6 cellular contexts compared by ENCODE assay signal in the genomic region with DNA sequence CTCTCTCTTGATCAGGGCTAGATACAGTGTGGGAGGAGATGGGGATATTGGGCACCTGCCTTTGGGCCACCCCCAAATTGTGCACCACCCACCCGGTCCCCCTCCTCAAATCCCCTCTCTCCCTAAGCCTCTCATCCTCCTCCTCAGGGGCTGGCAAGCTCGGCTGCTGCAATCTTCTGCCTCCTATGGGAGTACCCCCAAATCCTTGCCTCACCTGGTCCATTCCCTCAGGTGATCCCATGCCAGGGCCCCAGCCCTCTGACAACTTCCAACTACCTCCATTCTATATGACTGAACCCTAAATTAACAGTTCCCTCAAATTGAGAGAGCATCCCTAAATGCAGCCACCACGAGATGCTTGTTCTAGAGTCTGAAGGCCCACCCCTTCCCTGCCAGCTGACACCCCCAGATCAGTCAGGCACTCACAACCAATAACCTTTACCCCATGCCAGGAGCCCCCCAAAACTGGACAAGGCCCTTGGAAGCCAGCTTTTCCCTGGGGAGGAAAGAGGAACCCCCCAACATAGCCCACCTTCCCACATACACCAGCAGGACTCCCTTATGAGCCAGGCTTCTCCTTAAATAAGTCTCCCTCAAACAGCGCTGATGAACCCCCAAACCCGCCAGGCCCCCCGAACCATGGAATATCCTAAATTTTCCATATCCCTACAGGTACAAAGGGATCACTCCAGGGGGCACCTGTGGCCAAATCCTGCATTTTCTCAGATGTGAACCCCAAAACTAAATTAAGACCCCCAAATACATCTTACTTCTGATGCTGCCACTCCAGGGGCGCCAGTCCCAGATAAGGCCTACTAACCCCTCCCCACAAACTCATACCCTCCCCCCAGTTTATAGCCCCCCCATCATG. TPM values are rescaled to one million over a fixed set of nuclear protein-coding genes. Genes with fewer than 3 reads are reported as not detected.
DNase-seq lines count a peak whose midpoint lies in the region; ATAC-seq and TF ChIP-seq lines count a peak whose summit lies in the region.

No MANE protein-coding gene starts in this region.

- no peaks in the 10 kb centered on the region for H3K9me3 Mint-ChIP-seq in activated T-cell treated with anti-CD3 and anti-CD28 coated beads, Interleukin-2, amount 50 U/mL, for 4 hours
- no peaks in the 10 kb centered on the region for H3K9me3 Mint-ChIP-seq in type B pancreatic cell

- intact Hi-C loops in left ventricle myocardium superior (cut with micrococcal nuclease) = no loop called here

- peaks cover 6% of the 10 kb centered on the region for H3K27me3 Mint-ChIP-seq in activated T-cell treated with anti-CD3 and anti-CD28 coated beads, Interleukin-2, amount 50 U/mL, for 4 hours (ENCODE audit: low read depth)
- H3K27me3 Mint-ChIP-seq in type B pancreatic cell = peaks cover 24% of the 10 kb centered on the region

- peaks cover 75% of the 10 kb centered on the region for H3K4me1 Mint-ChIP-seq in activated T-cell treated with anti-CD3 and anti-CD28 coated beads, Interleukin-2, amount 50 U/mL, for 4 hours (ENCODE audit: low read depth)
- peaks cover 60% of the 10 kb centered on the region for H3K4me1 Mint-ChIP-seq in type B pancreatic cell (ENCODE audit: unreplicated experiment)

- peak overlapping the region; percentile 37 for H3K4me3 Mint-ChIP-seq in activated T-cell treated with anti-CD3 and anti-CD28 coated beads, Interleukin-2, amount 50 U/mL, for 4 hours
- H3K4me3 Mint-ChIP-seq in type B pancreatic cell = peak overlapping the region; percentile 95

- TF ChIP-seq CTCF in type B pancreatic cell (conservative IDR thresholded peaks at IDR 0.05) = no peak

- no peak for DNase-seq in activated T-cell treated with anti-CD3 and anti-CD28 coated beads, Interleukin-2, amount 50 U/mL, for 4 hours
- no peak for DNase-seq in activated T-cell treated with anti-CD3 and anti-CD28 coated beads, Interleukin-2, amount 50 U/mL, for 48 hours
- DNase-seq in left ventricle myocardium superior = peak; percentile 41
- no peak for DNase-seq in type B pancreatic cell (ENCODE audit: extremely low spot score, unreplicated experiment)
- DNase-seq in NCI-H510A treated with DMSO at 0.1 percent for 48 hours (lab: John Stamatoyannopoulos, UW) = no peak

- peak overlapping the region; percentile 69 for H3K27ac Mint-ChIP-seq in type B pancreatic cell

- peaks cover 3% of the 10 kb centered on the region for H3K36me3 Mint-ChIP-seq in activated T-cell treated with anti-CD3 and anti-CD28 coated beads, Interleukin-2, amount 50 U/mL, for 4 hours (ENCODE audit: insufficient read depth)
- H3K36me3 Mint-ChIP-seq in type B pancreatic cell = peaks cover 5% of the 10 kb centered on the region

- ATAC-seq in activated T-cell treated with anti-CD3 and anti-CD28 coated beads, Interleukin-2, amount 50 U/mL, for 4 hours = no peak
- ATAC-seq in left ventricle myocardium superior (no peak), HG03025 (IDR thresholded peaks at IDR 0.05; ENCODE audit: low FRiP score, unreplicated experiment) (no peak)

RNA-seq across cellular contexts. Expression of gene DLG4, which starts 3.2 kb away (rescaled TPM):
- 1 to 10 TPM; 4.2 to 6.5 (median 5.7) TPM for total RNA-seq in activated T-cell treated with anti-CD3 and anti-CD28 coated beads, Interleukin-2, amount 50 U/mL, for 4 hours
- total RNA-seq in left ventricle myocardium superior (21.3 TPM), type B pancreatic cell (ENCODE audit: low replicate concordance) (7.8 and 46.1 TPM in 2 replicates)

RNA-seq across cellular contexts. Expression of gene ACADVL, which starts 3.3 kb away (rescaled TPM):
- total RNA-seq in activated T-cell treated with anti-CD3 and anti-CD28 coated beads, Interleukin-2, amount 50 U/mL, for 4 hours = 100 to 1,000 TPM; 161 to 222 (median 174) TPM
- 2,270 TPM for total RNA-seq in left ventricle myocardium superior
- 573 and 617 TPM in 2 replicates for total RNA-seq in type B pancreatic cell (ENCODE audit: low replicate concordance)

RNA-seq across cellular contexts. Expression of gene DVL2, which starts 17.8 kb away (rescaled TPM):
- 10 to 100 TPM; 62.9 to 65.3 (median 63.2) TPM for total RNA-seq in activated T-cell treated with anti-CD3 and anti-CD28 coated beads, Interleukin-2, amount 50 U/mL, for 4 hours
- total RNA-seq in left ventricle myocardium superior (23.5 TPM), type B pancreatic cell (ENCODE audit: low replicate concordance) (62.8 and 93.9 TPM in 2 replicates)

RNA-seq across cellular contexts. Expression of gene PHF23, which starts 22.8 kb away (rescaled TPM):
- total RNA-seq in activated T-cell treated with anti-CD3 and anti-CD28 coated beads, Interleukin-2, amount 50 U/mL, for 4 hours = 10 to 100 TPM; 42.6 to 47.6 (median 43.0) TPM
- 29.4 TPM for total RNA-seq in left ventricle myocardium superior
- 42.8 and 61.1 TPM in 2 replicates for total RNA-seq in type B pancreatic cell (ENCODE audit: low replicate concordance)

RNA-seq across cellular contexts. Expression of gene GABARAP, which starts 25.8 kb away (rescaled TPM):
- 100 to 1,000 TPM; 114 to 136 (median 133) TPM for total RNA-seq in activated T-cell treated with anti-CD3 and anti-CD28 coated beads, Interleukin-2, amount 50 U/mL, for 4 hours
- total RNA-seq in left ventricle myocardium superior (456 TPM), type B pancreatic cell (ENCODE audit: low replicate concordance) (478 and 570 TPM in 2 replicates)
